In genomic region chr5:158484246-158484645, GRCh38 we compare ENCODE assay signal across 19 cellular contexts.
DNase-seq lines count a peak whose midpoint lies in the region; ATAC-seq, FAIRE-seq and TF ChIP-seq lines count a peak whose summit lies in the region.
"Had no signal": no experiment of that assay in that cellular context is flagged by ENCODE, and none has a peak within 500 bp of the region (broad histone marks: within the 10 kb centered on the region; RNA-seq: fewer than 3 reads in every experiment).

No MANE protein-coding gene starts in this region.

- H3K36me3 ChIP-seq in heart left ventricle (no peaks in the 10 kb centered on the region), left lung (no peaks in the 10 kb centered on the region), uterus (no peaks in the 10 kb centered on the region)
- H3K36me3 ChIP-seq: transverse colon had no signal

- TF ChIP-seq CTCF in heart left ventricle (IDR thresholded peaks at IDR 0.05) (no peak), VCaP (conservative IDR thresholded peaks at IDR 0.05) (no peak), left lung (IDR thresholded peaks at IDR 0.05) (no peak), uterus (IDR thresholded peaks at IDR 0.05) (no peak)

- H3K27me3 ChIP-seq in heart left ventricle (no peaks in the 10 kb centered on the region), left lung (no peaks in the 10 kb centered on the region), uterus (no peaks in the 10 kb centered on the region)
- H3K27me3 ChIP-seq: transverse colon had no signal

- no peak for FAIRE-seq in GM12892 (lab: Jason Lieb, UNC)
- FAIRE-seq: A549 had no signal

- intact Hi-C loops in heart left ventricle (cut with DNase I) (loop anchor here in 1 of 10 donors (10.0 kb wide), 1 partner anchor 309 kb away; no protein-coding TSS in a partner anchor), cardiac septum (cut with DNase I) (loop anchor here (5.0 kb wide), 1 partner anchor 57 kb away; no protein-coding TSS in a partner anchor), left lung (cut with DNase I) (no loop called here), uterus (cut with DNase I; ENCODE audit: low total_unique reads) (no loop called here)

- H3K9me3 ChIP-seq in heart left ventricle (no peaks in the 10 kb centered on the region), left lung (no peaks in the 10 kb centered on the region), uterus (no peaks in the 10 kb centered on the region)
- H3K9me3 ChIP-seq: A549, psoas muscle, transverse colon had no signal

- no peak for ATAC-seq in heart left ventricle
- ATAC-seq in left lung = peak; percentile 13
- ATAC-seq: A549; naive thymus-derived CD8-positive, alpha-beta T cell; T-helper 17 cell had no signal

- H3K4me1 ChIP-seq in heart left ventricle (peaks cover 0 to 68% (median 27%) of the 10 kb centered on the region in 12 donors), left lung (peaks cover 0 to 9% of the 10 kb centered on the region in 2 donors), uterus (peaks cover 0 to 15% of the 10 kb centered on the region in 2 donors)
- H3K4me1 ChIP-seq: A549 had no signal

- TF ChIP-seq POLR2A in heart left ventricle (IDR thresholded peaks at IDR 0.05) = no peak
- no peak for TF ChIP-seq POLR2A in uterus (IDR thresholded peaks at IDR 0.05)
- TF ChIP-seq POLR2A in GM12892 (IDR thresholded peaks at IDR 0.05; ENCODE audit: low read depth, low read length) = no peak

- DNase-seq in heart left ventricle (no peak), cardiac septum (ENCODE audit: low spot score) (no peak), left lung (no peak), uterus (no peak), GM12892 (ENCODE audit: insufficient read length) (no peak), COR-L47 (lab: John Stamatoyannopoulos, UW) (no peak), 8988T (no peak)
- DNase-seq: activated gamma-delta T cell; amniotic stem cell; naive thymus-derived CD8-positive, alpha-beta T cell; NCI-H1930; psoas muscle; stimulated activated CD4-positive, alpha-beta T cell treated with anti-CD3 and anti-CD28 coated beads, Interleukin-15, amount 100 ng/mL, for 24 hours; stimulated activated naive CD4-positive, alpha-beta T cell; T-helper 17 cell; transverse colon had no signal

- no peak overlapping the region for H3K4me3 ChIP-seq in heart left ventricle
- H3K4me3 ChIP-seq in left lung = no peak overlapping the region
- H3K4me3 ChIP-seq in uterus = no peak overlapping the region
- H3K4me3 ChIP-seq: A549, psoas muscle, transverse colon had no signal

- H3K27ac ChIP-seq in heart left ventricle = peak overlapping the region in 11 of 12 donors; percentile 51 to 85 (median 68)
- peak overlapping the region; percentile 41; the same call in 1 of the 2 replicates for H3K27ac ChIP-seq in VCaP
- H3K27ac ChIP-seq in left lung = peak overlapping the region; percentile 4 to 39
- H3K27ac ChIP-seq in uterus = peak overlapping the region; percentile 40 to 64
- H3K27ac ChIP-seq: A549, HL-60 had no signal
